12 cellular contexts compared by ENCODE assay signal in genomic region chr2:121944072-121944829, GRCh38.
DNase-seq lines count a peak whose midpoint lies in the region; ATAC-seq and TF ChIP-seq lines count a peak whose summit lies in the region.
"Had no signal": no experiment of that assay in that cellular context is flagged by ENCODE, and none has a peak within 500 bp of the region (broad histone marks: within the 10 kb centered on the region; RNA-seq: fewer than 3 reads in every experiment).

No MANE protein-coding gene starts in this region.

- ATAC-seq in foreskin keratinocyte (peak; percentile 91), HG02642 (IDR thresholded peaks at IDR 0.05; ENCODE audit: poor library complexity, unreplicated experiment) (no peak)
- ATAC-seq: esophagus mucosa, GM12878 had no signal

- TF ChIP-seq POLR2A in spleen (IDR thresholded peaks at IDR 0.05) = no peak

- H3K4me3 ChIP-seq in HFF-Myc (replicated peaks; ENCODE audit: low read depth, low read length) (no peak overlapping the region), SJCRH30 (no peak overlapping the region), skeletal muscle cell (ENCODE audit: low read depth, low read length) (no peak overlapping the region), spleen (no peak overlapping the region)
- H3K4me3 ChIP-seq: GM12878 had no signal

- WGBS in spleen, 5 donors = 57 to 80% (median 62%) methylated on average over 7 of the region's 7 CpGs

- H3K27ac ChIP-seq in SJCRH30 (no peak overlapping the region), foreskin keratinocyte (no peak overlapping the region), spleen (no peak overlapping the region)
- H3K27ac ChIP-seq: neutrophil had no signal

- H3K4me1 ChIP-seq in SJCRH30 = peaks cover 11% of the 10 kb centered on the region
- H3K4me1 ChIP-seq in foreskin keratinocyte = no peaks in the 10 kb centered on the region
- H3K4me1 ChIP-seq in spleen = no peaks in the 10 kb centered on the region

- no peaks in the 10 kb centered on the region for H3K27me3 ChIP-seq in SJCRH30
- H3K27me3 ChIP-seq in foreskin keratinocyte = no peaks in the 10 kb centered on the region
- no peaks in the 10 kb centered on the region for H3K27me3 ChIP-seq in spleen (replicated peaks in 1 of 7)
- H3K27me3 ChIP-seq: neutrophil had no signal

- H3K36me3 ChIP-seq in SJCRH30 = no peaks in the 10 kb centered on the region
- no peaks in the 10 kb centered on the region for H3K36me3 ChIP-seq in spleen
- H3K36me3 ChIP-seq: neutrophil had no signal

- H3K9me3 ChIP-seq in SJCRH30 (replicated peaks) (no peaks in the 10 kb centered on the region; the same call in 1 of the 2 replicates), spleen (no peaks in the 10 kb centered on the region)
- H3K9me3 ChIP-seq: neutrophil had no signal

- intact Hi-C loops in spleen (cut with DNase I; ENCODE audit: low total_unique reads) = no loop called here

- peak; percentile 35 for DNase-seq in HFF-Myc (ENCODE audit: extremely low read depth, low read depth)
- DNase-seq in SJCRH30 = peak; percentile 19 to 70
- peak; percentile 60 to 84 for DNase-seq in foreskin keratinocyte
- DNase-seq in skeletal muscle cell (ENCODE audit: low read depth) = peak; percentile 79
- no peak for DNase-seq in spleen
- DNase-seq in mucosa of gallbladder (ENCODE audit: low spot score) = no peak
- DNase-seq in COR-L47 (lab: John Stamatoyannopoulos, UW) = no peak
- DNase-seq: stimulated activated CD8-positive, alpha-beta memory T cell treated with anti-CD3 and anti-CD28 coated beads, Interleukin-4, amount 100 ng/mL, for 48 hours had no signal

- TF ChIP-seq CTCF in HFF-Myc (IDR thresholded peaks at IDR 0.05; ENCODE audit: low read depth, low read length, missing control alignments) = no peak
- no peak for TF ChIP-seq CTCF in foreskin keratinocyte (conservative IDR thresholded peaks at IDR 0.05)
- no peak for TF ChIP-seq CTCF in spleen (IDR thresholded peaks at IDR 0.05 in 8 of 11, conservative IDR thresholded peaks at IDR 0.05 in 3 of 11)

Comparison
In these comparisons a context has a peak if more than half of its experiments do, and no peak if none do; other contexts are left out.
1. DNase-seq: peak in HFF-Myc (single experiment), SJCRH30 (2 of 2), foreskin keratinocyte (2 of 2) and skeletal muscle cell (single experiment); none in spleen (single experiment), mucosa of gallbladder (single experiment) and COR-L47 (single experiment).